ENCODE assay signal across 8 cellular contexts in the genomic region with DNA sequence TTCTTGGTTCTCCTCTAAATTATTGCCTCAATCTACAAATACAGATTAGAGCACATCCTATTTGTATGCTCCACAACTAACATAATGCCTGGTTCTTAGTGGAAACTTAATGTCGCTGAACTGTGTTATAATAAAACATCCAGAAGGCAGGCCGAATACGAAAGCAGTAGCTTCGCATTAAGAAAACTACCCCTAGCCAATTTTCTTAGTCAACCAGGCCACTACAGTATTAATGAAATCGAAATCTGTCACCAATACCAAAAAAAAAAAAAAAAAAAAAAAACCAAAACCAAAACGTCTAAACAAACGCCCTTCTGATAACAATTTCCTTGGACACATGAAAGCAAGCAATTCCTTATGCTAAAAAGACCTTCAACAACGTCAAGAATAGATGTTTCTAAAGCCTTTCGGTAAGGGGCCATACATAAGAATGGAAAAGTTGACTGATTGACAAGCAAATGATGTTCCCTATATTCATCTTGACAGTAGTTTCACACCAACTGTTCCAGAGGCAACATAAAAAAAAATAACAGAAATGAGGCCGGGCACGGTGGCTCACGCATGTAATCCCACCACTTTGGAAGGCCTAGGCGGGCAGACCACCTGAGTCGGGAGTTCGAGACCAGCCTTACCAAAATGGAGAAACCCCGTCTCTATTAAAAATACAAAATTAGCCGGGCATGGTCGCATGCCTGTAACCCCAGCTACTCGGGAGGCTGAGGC. TPM values are rescaled to one million over a fixed set of nuclear protein-coding genes. Genes with fewer than 3 reads are reported as not detected.
A peak's percentile ranks its signal among the peaks of the same experiment; 100 is the strongest.
DNase-seq lines count a peak whose midpoint lies in the region; ATAC-seq, FAIRE-seq and TF ChIP-seq lines count a peak whose summit lies in the region.

No MANE protein-coding gene starts in this region.

- 4 to 7% methylated on average over 19 of the region's 19 CpGs for WGBS in aorta, 2 donors

- H3K4me1 Mint-ChIP-seq in CD4-positive, CD25-positive, alpha-beta regulatory T cell, result peaks cover 21 to 59% (median 36%) of the 10 kb centered on the region in 4 donors

- H3K9me3 Mint-ChIP-seq in CD4-positive, CD25-positive, alpha-beta regulatory T cell, result no peaks in the 10 kb centered on the region

- H3K27me3 ChIP-seq in CD4-positive, CD25-positive, alpha-beta regulatory T cell (ENCODE audit: control insufficient read depth, insufficient read depth, low read length), result no peaks in the 10 kb centered on the region
- H3K27me3 ChIP-seq in bronchial epithelial cell (ENCODE audit: control insufficient read depth, insufficient read depth, low read length), result no peaks in the 10 kb centered on the region
- no peaks in the 10 kb centered on the region for H3K27me3 ChIP-seq in mononuclear cell (ENCODE audit: insufficient read depth, low read length)
- H3K27me3 ChIP-seq in aorta (ENCODE audit: control insufficient read depth in 1 of 2, insufficient read depth in 2 of 2, low read length in 1 of 2), result no peaks in the 10 kb centered on the region

- peaks cover 42% of the 10 kb centered on the region for H3K4me1 ChIP-seq in CD4-positive, CD25-positive, alpha-beta regulatory T cell (ENCODE audit: control insufficient read depth, insufficient read depth, low read length, poor library complexity, severe bottlenecking)
- H3K4me1 ChIP-seq in mononuclear cell (ENCODE audit: insufficient read depth, low read length) (peaks cover 57% of the 10 kb centered on the region), aorta (ENCODE audit: control insufficient read depth in 1 of 2, insufficient read depth in 2 of 2, low read length in 2 of 2) (peaks cover 3 to 5% of the 10 kb centered on the region in 2 donors)

- FAIRE-seq in bronchial epithelial cell (lab: Jason Lieb, UNC), result no peak

- peak overlapping the region; percentile 95 for H3K4me3 ChIP-seq in CD4-positive, CD25-positive, alpha-beta regulatory T cell (ENCODE audit: low read depth, low read length)
- H3K4me3 ChIP-seq in bronchial epithelial cell (ENCODE audit: low read depth, low read length) (peak overlapping the region; percentile 69), mononuclear cell (ENCODE audit: low read length) (peak overlapping the region; percentile 84), aorta (ENCODE audit: low read length in 2 of 2) (peak overlapping the region; percentile 63 to 76)

- TF ChIP-seq CTCF in bronchial epithelial cell (IDR thresholded peaks at IDR 0.05; ENCODE audit: insufficient read depth, low read length, severe bottlenecking), result no peak

- H3K4me3 Mint-ChIP-seq in CD4-positive, CD25-positive, alpha-beta regulatory T cell, result peak overlapping the region; percentile 87 to 98 (median 93)

- H3K27ac Mint-ChIP-seq in CD4-positive, CD25-positive, alpha-beta regulatory T cell, result peak overlapping the region; percentile 83 to 96 (median 87)

- H3K9me3 ChIP-seq in CD4-positive, CD25-positive, alpha-beta regulatory T cell (ENCODE audit: control insufficient read depth in 2 of 2, low read length in 2 of 2), result no peaks in the 10 kb centered on the region
- H3K9me3 ChIP-seq in mononuclear cell (ENCODE audit: low read depth, low read length) (no peaks in the 10 kb centered on the region), aorta (ENCODE audit: control insufficient read depth, low read length) (no peaks in the 10 kb centered on the region)

- H3K36me3 Mint-ChIP-seq in CD4-positive, CD25-positive, alpha-beta regulatory T cell, result no peaks in the 10 kb centered on the region

- peak overlapping the region; percentile 92 for H3K27ac ChIP-seq in CD4-positive, CD25-positive, alpha-beta regulatory T cell (ENCODE audit: insufficient read depth, low read length, poor library complexity, severe bottlenecking)
- H3K27ac ChIP-seq in aorta (ENCODE audit: low read depth in 1 of 2, low read length in 2 of 2), result peak overlapping the region in 1 of 2 donors; percentile 26

- ATAC-seq in CD4-positive, CD25-positive, alpha-beta regulatory T cell (ENCODE audit: low read depth in 2 of 2), result no peak
- no peak for ATAC-seq in aorta (ENCODE audit: low FRiP score)

- DNase-seq in CD4-positive, CD25-positive, alpha-beta regulatory T cell, result peak in 1 of 3 donors; percentile 24
- DNase-seq in MV-4-11 (lab: John Stamatoyannopoulos, UW), result peak; percentile 24
- peak; percentile 32 for DNase-seq in bronchial epithelial cell (ENCODE audit: low read depth)
- no peak for DNase-seq in aorta
- DNase-seq in DMS 273 treated with DMSO at 0.1 percent for 48 hours (lab: John Stamatoyannopoulos, UW), result no peak
- DNase-seq in DMS79 (lab: John Stamatoyannopoulos, UW), result no peak
- DNase-seq in HCEC 1CT, result no peak

- intact Hi-C loops in aorta (cut with DNase I), result loop anchor here (2.0 to 5.0 kb wide), 4 partner anchors 65 to 134 kb away; a partner anchor contains a TSS

- H3K27me3 Mint-ChIP-seq in CD4-positive, CD25-positive, alpha-beta regulatory T cell, result peaks cover 4% of the 10 kb centered on the region

- peaks cover 4% of the 10 kb centered on the region for H3K36me3 ChIP-seq in CD4-positive, CD25-positive, alpha-beta regulatory T cell (ENCODE audit: control insufficient read depth, insufficient read depth, low read length)
- H3K36me3 ChIP-seq in bronchial epithelial cell (ENCODE audit: control insufficient read depth, insufficient read depth, low read length), result peaks cover 1% of the 10 kb centered on the region
- H3K36me3 ChIP-seq in aorta (ENCODE audit: control insufficient read depth in 1 of 2, insufficient read depth in 2 of 2, low read length in 1 of 2), result no peaks in the 10 kb centered on the region

RNA-seq across cellular contexts. Expression of a gene that starts 1.3 kb away (rescaled TPM):
- 43.6 TPM for total RNA-seq in CD4-positive, CD25-positive, alpha-beta regulatory T cell
- 10 to 100 TPM; 28.3 to 34.2 (median 31.6) TPM for polyA plus RNA-seq in CD4-positive, CD25-positive, alpha-beta regulatory T cell
- total RNA-seq in bronchial epithelial cell, result 21.8 and 26.1 TPM in 2 replicates
- 136 TPM for total RNA-seq in mononuclear cell
- total RNA-seq in aorta, result 10 to 100 TPM; 38.6 to 41.0 TPM
- 10 to 100 TPM in 1 of 2 donors, 1 to 10 TPM in 1; 9.1 to 17.5 TPM for polyA plus RNA-seq in aorta

Comparison
In these comparisons a context has a peak if more than half of its experiments do, and no peak if none do; other contexts are left out.
1. DNase-seq: peak in MV-4-11 (single experiment) and bronchial epithelial cell (single experiment); none in aorta (0 of 2), DMS 273 treated with DMSO at 0.1 percent for 48 hours (single experiment), DMS79 (single experiment) and HCEC 1CT (single experiment).
2. Peak in every context shown above with its lines, with median percentiles within 50 percentile points of each other: H3K4me3 ChIP-seq.